22 cellular contexts compared by ENCODE assay signal in genomic region chr17:36743130-36743529, GRCh38.
DNase-seq lines count a peak whose midpoint lies in the region; ATAC-seq and TF ChIP-seq lines count a peak whose summit lies in the region.
"Had no signal": no experiment of that assay in that cellular context is flagged by ENCODE, and none has a peak within 500 bp of the region (broad histone marks: within the 10 kb centered on the region; RNA-seq: fewer than 3 reads in every experiment).

No MANE protein-coding gene starts in this region.

- no peak overlapping the region for H3K4me3 ChIP-seq in sigmoid colon
- H3K4me3 ChIP-seq: BLaER1 treated with 17β-estradiol and CSF1 and Interleukin-3, amounts not matched to agents 10 nM and 100 nM; coronary artery; ovary had no signal

- no peaks in the 10 kb centered on the region for H3K9me3 Mint-ChIP-seq in natural killer cell treated with Interleukin-12 subunit alpha and Interleukin-12 subunit beta and Interleukin-15 and Interleukin-18, amount 100 ng/mL, for 72 hours
- H3K9me3 Mint-ChIP-seq: activated B cell treated with CpG ODN at 0.5 μM for 24 hours; activated naive CD4-positive, alpha-beta T cell treated with anti-CD3 and anti-CD28 coated beads, Interleukin-2, amount 50 U/mL, for 24 hours; activated T-helper 1 cell treated with anti-CD3 and anti-CD28 coated beads, Interleukin-12 subunit alpha, Interleukin-12 subunit beta, Interleukin-2, Interleukin-4 antibody, amounts not matched to agents 30 ng/mL and 10 ng/mL and 1 ng/mL, durations not matched to agents 14 hours and 24 hours and 36 hours had no signal

- TF ChIP-seq POLR2A in sigmoid colon (IDR thresholded peaks at IDR 0.05) = no peak

- H3K36me3 Mint-ChIP-seq in natural killer cell treated with Interleukin-12 subunit alpha and Interleukin-12 subunit beta and Interleukin-15 and Interleukin-18, amount 100 ng/mL, for 72 hours = no peaks in the 10 kb centered on the region
- H3K36me3 Mint-ChIP-seq: stimulated activated memory B cell treated with anti-CD40 and anti-IgM and Interleukin-4, amounts not matched to agents 10 μg/mL and 1 μg/mL and 100 μg/mL, for 72 hours had no signal

- H3K4me1 Mint-ChIP-seq in natural killer cell treated with Interleukin-12 subunit alpha and Interleukin-12 subunit beta and Interleukin-15 and Interleukin-18, amount 100 ng/mL, for 72 hours (ENCODE audit: low read depth in 2 of 2) = peaks cover 11% of the 10 kb centered on the region in 2 donors
- H3K4me1 Mint-ChIP-seq: activated B cell treated with CpG ODN at 0.5 μM for 24 hours; activated naive CD4-positive, alpha-beta T cell treated with anti-CD3 and anti-CD28 coated beads, Interleukin-2, amount 50 U/mL, for 24 hours; nephron; stimulated activated memory B cell treated with anti-CD40 and anti-IgM and Interleukin-4, amounts not matched to agents 10 μg/mL and 1 μg/mL and 100 μg/mL, for 72 hours had no signal

- TF ChIP-seq EP300 in sigmoid colon (IDR thresholded peaks at IDR 0.05) = no peak

- intact Hi-C loops in sigmoid colon (cut with DNase I) = no loop called here

- no peak overlapping the region for H3K4me3 Mint-ChIP-seq in natural killer cell treated with Interleukin-12 subunit alpha and Interleukin-12 subunit beta and Interleukin-15 and Interleukin-18, amount 100 ng/mL, for 72 hours
- H3K4me3 Mint-ChIP-seq: activated B cell treated with CpG ODN at 0.5 μM for 24 hours; activated naive CD4-positive, alpha-beta T cell treated with anti-CD3 and anti-CD28 coated beads, Interleukin-2, amount 50 U/mL, for 24 hours; activated T-helper 1 cell treated with anti-CD3 and anti-CD28 coated beads, Interleukin-12 subunit alpha, Interleukin-12 subunit beta, Interleukin-2, Interleukin-4 antibody, amounts not matched to agents 30 ng/mL and 10 ng/mL and 1 ng/mL, durations not matched to agents 14 hours and 24 hours and 36 hours; nephron; stimulated activated memory B cell treated with anti-CD40 and anti-IgM and Interleukin-4, amounts not matched to agents 10 μg/mL and 1 μg/mL and 100 μg/mL, for 72 hours had no signal

- no peaks in the 10 kb centered on the region for H3K9me3 ChIP-seq in sigmoid colon
- H3K9me3 ChIP-seq: BLaER1 treated with 17β-estradiol and CSF1 and Interleukin-3, amounts not matched to agents 10 nM and 100 nM; Caco-2; ovary had no signal

- H3K36me3 ChIP-seq in sigmoid colon = no peaks in the 10 kb centered on the region
- H3K36me3 ChIP-seq: BLaER1 treated with 17β-estradiol and CSF1 and Interleukin-3, amounts not matched to agents 10 nM and 100 nM; ovary had no signal

- H3K27me3 ChIP-seq in sigmoid colon = peaks cover 0 to 6% (median 0%) of the 10 kb centered on the region in 3 donors
- H3K27me3 ChIP-seq: BLaER1 treated with 17β-estradiol and CSF1 and Interleukin-3, amounts not matched to agents 10 nM and 100 nM; ovary had no signal

- 55 to 73% methylated on average over 7 of the region's 7 CpGs for WGBS in sigmoid colon, 2 donors

- no peak for ATAC-seq in GM18519 (IDR thresholded peaks at IDR 0.05; ENCODE audit: low FRiP score, unreplicated experiment)
- ATAC-seq in natural killer cell treated with Interleukin-12 subunit alpha and Interleukin-12 subunit beta and Interleukin-15 and Interleukin-18, amount 100 ng/mL, for 72 hours = no peak
- ATAC-seq: stimulated activated memory B cell treated with anti-CD40 and anti-IgM and Interleukin-4, amounts not matched to agents 10 μg/mL and 1 μg/mL and 100 μg/mL, for 72 hours had no signal

- H3K27me3 Mint-ChIP-seq in natural killer cell treated with Interleukin-12 subunit alpha and Interleukin-12 subunit beta and Interleukin-15 and Interleukin-18, amount 100 ng/mL, for 72 hours = peaks cover 0 to 15% of the 10 kb centered on the region in 2 donors

- H3K27ac Mint-ChIP-seq in natural killer cell treated with Interleukin-12 subunit alpha and Interleukin-12 subunit beta and Interleukin-15 and Interleukin-18, amount 100 ng/mL, for 72 hours = no peak overlapping the region
- H3K27ac Mint-ChIP-seq: activated B cell treated with CpG ODN at 0.5 μM for 24 hours; activated naive CD4-positive, alpha-beta T cell treated with anti-CD3 and anti-CD28 coated beads, Interleukin-2, amount 50 U/mL, for 24 hours; activated T-helper 1 cell treated with anti-CD3 and anti-CD28 coated beads, Interleukin-12 subunit alpha, Interleukin-12 subunit beta, Interleukin-2, Interleukin-4 antibody, amounts not matched to agents 30 ng/mL and 10 ng/mL and 1 ng/mL, durations not matched to agents 14 hours and 24 hours and 36 hours; stimulated activated memory B cell treated with anti-CD40 and anti-IgM and Interleukin-4, amounts not matched to agents 10 μg/mL and 1 μg/mL and 100 μg/mL, for 72 hours had no signal

- no peak for TF ChIP-seq CTCF in sigmoid colon (IDR thresholded peaks at IDR 0.05)

- no peaks in the 10 kb centered on the region for H3K4me1 ChIP-seq in sigmoid colon
- H3K4me1 ChIP-seq: Caco-2 had no signal

- H3K27ac ChIP-seq in sigmoid colon = no peak overlapping the region
- H3K27ac ChIP-seq: BLaER1 treated with 17β-estradiol and CSF1 and Interleukin-3, amounts not matched to agents 10 nM and 100 nM; coronary artery; KMS-11; ovary had no signal

- DNase-seq in DMS79 (lab: John Stamatoyannopoulos, UW) (peak; percentile 48), HK-2 (ENCODE audit: unreplicated experiment) (peak; percentile 22), NCI-H510A treated with DMSO at 0.1 percent for 48 hours (lab: John Stamatoyannopoulos, UW) (peak; percentile 66), left kidney (ENCODE audit: low read depth, low spot score) (peak; percentile 58), sigmoid colon (no peak)
- no peak for DNase-seq in activated effector memory CD4-positive, alpha-beta T cell treated with anti-CD3 and anti-CD28 coated beads, Interleukin-2, amount 50 U/mL, for 16 hours
- DNase-seq in natural killer cell treated with Interleukin-12 subunit alpha and Interleukin-12 subunit beta and Interleukin-15 and Interleukin-18, amount 100 ng/mL, for 72 hours (ENCODE audit: low spot score) = no peak
- DNase-seq: activated B cell treated with CpG ODN at 0.5 μM for 24 hours; Caco-2; hypothalamus; NCI-H1694 treated with DMSO at 0.1 percent for 48 hours; OCI-M1; ovary; stimulated activated CD4-positive, alpha-beta T cell treated with anti-CD3 and anti-CD28 coated beads, Interleukin-4, amount 100 ng/mL, for 1 hour had no signal

Comparison
In these comparisons a context has a peak if more than half of its experiments do, and no peak if none do; other contexts are left out.
1. DNase-seq: peak in DMS79 (single experiment), HK-2 (single experiment), NCI-H510A treated with DMSO at 0.1 percent for 48 hours (single experiment) and left kidney (single experiment); none in activated effector memory CD4-positive, alpha-beta T cell treated with anti-CD3 and anti-CD28 coated beads, Interleukin-2, amount 50 U/mL, for 16 hours (single experiment), natural killer cell treated with Interleukin-12 subunit alpha and Interleukin-12 subunit beta and Interleukin-15 and Interleukin-18, amount 100 ng/mL, for 72 hours (single experiment) and sigmoid colon (single experiment).